9 cellular contexts compared by ENCODE assay signal in the genomic region with DNA sequence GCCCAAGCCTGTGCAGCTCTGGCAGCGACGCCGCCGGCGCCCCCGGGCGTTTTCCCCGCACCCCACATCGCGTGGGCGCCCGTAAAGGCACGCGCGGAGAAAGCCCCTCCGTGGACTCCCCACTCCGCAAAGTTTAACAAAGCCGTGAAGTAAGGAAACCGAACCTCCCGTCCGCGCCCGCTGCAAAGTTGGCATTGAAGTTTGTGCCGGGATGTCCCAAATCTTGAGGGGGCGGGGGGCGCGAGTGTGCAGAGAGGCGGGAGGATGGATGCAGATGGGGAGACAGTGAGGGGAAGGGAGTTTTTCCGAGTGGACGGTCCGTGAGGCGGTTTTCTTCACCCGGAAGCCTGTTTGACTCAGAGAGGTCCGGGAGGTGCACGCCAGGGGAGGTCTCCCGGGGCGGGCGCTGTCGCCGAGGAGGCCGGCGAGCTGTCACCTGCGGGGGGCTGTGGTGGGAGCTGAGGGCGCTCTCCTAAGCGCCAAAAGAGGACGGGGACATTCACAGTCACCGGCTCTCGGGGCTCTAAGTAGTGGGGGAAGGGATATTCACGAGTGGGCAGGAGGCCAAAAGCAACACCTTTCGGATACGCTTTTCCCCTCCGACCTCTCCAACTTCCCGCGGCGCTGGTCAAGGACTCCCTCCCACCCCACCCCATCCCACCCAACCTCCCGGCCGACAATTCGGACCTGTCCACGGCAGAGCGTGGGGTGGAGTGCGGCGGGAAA. TPM values are rescaled to one million over a fixed set of nuclear protein-coding genes. Genes with fewer than 3 reads are reported as not detected.
DNase-seq lines count a peak whose midpoint lies in the region; ATAC-seq and FAIRE-seq lines count a peak whose summit lies in the region.
"Had no signal": no experiment of that assay in that cellular context is flagged by ENCODE, and none has a peak within 500 bp of the region (broad histone marks: within the 10 kb centered on the region; RNA-seq: fewer than 3 reads in every experiment).

No MANE protein-coding gene starts in this region.

- H3K4me2 ChIP-seq in Karpas-422 (ENCODE audit: low read depth, low read length, poor library complexity, severe bottlenecking) = no peak overlapping the region

- H3K36me3 ChIP-seq in iPS DF 6.9 (ENCODE audit: control insufficient read depth, insufficient read depth, low read length) (no peaks in the 10 kb centered on the region), small intestine (ENCODE audit: control insufficient read depth in 2 of 2, insufficient read depth in 2 of 2, low read length in 2 of 2) (no peaks in the 10 kb centered on the region), Karpas-422 (ENCODE audit: insufficient read depth, low read length) (no peaks in the 10 kb centered on the region)

- H2AFZ ChIP-seq in Karpas-422 (ENCODE audit: low read length) = no peak overlapping the region

- H3K9me3 Mint-ChIP-seq in activated T-helper 1 cell treated with anti-CD3 and anti-CD28 coated beads, Interleukin-12 subunit alpha, Interleukin-12 subunit beta, Interleukin-2, Interleukin-4 antibody, amounts not matched to agents 30 ng/mL and 10 ng/mL and 1 ng/mL, durations not matched to agents 14 hours and 24 hours and 36 hours = no peaks in the 10 kb centered on the region

- intact Hi-C loops in activated T-helper 1 cell treated with anti-CD3 and anti-CD28 coated beads, Interleukin-12 subunit alpha, Interleukin-12 subunit beta, Interleukin-2, Interleukin-4 antibody, amounts not matched to agents 30 ng/mL and 10 ng/mL and 1 ng/mL, durations not matched to agents 14 hours and 24 hours and 36 hours (cut with micrococcal nuclease) = no loop called here

- peak; percentile 57 for DNase-seq in DMS 273 (lab: John Stamatoyannopoulos, UW; ENCODE audit: unreplicated experiment)
- no peak for DNase-seq in DMS 273 treated with DMSO at 0.1 percent for 48 hours (lab: John Stamatoyannopoulos, UW)
- no peak for DNase-seq in activated T-helper 1 cell treated with anti-CD3 and anti-CD28 coated beads, Interleukin-12 subunit alpha, Interleukin-12 subunit beta, Interleukin-2, Interleukin-4 antibody, amounts not matched to agents 30 ng/mL and 10 ng/mL and 1 ng/mL, durations not matched to agents 14 hours and 24 hours and 36 hours (ENCODE audit: low spot score)
- no peak for DNase-seq in iPS DF 6.9 (ENCODE audit: low read depth, low spot score)
- peak; percentile 20 for DNase-seq in small intestine
- no peak for DNase-seq in NCI-H2227 (lab: John Stamatoyannopoulos, UW; ENCODE audit: unreplicated experiment)
- DNase-seq in Karpas-422 = no peak

- no peaks in the 10 kb centered on the region; the same call in 1 of the 2 replicates for H3K4me1 ChIP-seq in iPS DF 6.9 (ENCODE audit: control insufficient read depth, insufficient read depth, low read length)
- H3K4me1 ChIP-seq in small intestine (ENCODE audit: control insufficient read depth in 2 of 2, insufficient read depth in 1 of 2, low read depth in 1 of 2, low read length in 1 of 2) = no peaks in the 10 kb centered on the region
- H3K4me1 ChIP-seq in Karpas-422 (ENCODE audit: low read length) = no peaks in the 10 kb centered on the region

- H3K27ac ChIP-seq in iPS DF 6.9 (ENCODE audit: low read length) = no peak overlapping the region
- H3K27ac ChIP-seq in small intestine (ENCODE audit: low read depth in 1 of 2, low read length in 1 of 2) = peak overlapping the region in 1 of 2 donors; percentile 79
- H3K27ac ChIP-seq in Karpas-422 (ENCODE audit: low read length) = no peak overlapping the region
- H3K27ac ChIP-seq: 22Rv1 had no signal

- no peak overlapping the region for H3K9ac ChIP-seq in Karpas-422 (ENCODE audit: low read length)

- no peaks in the 10 kb centered on the region for H4K20me1 ChIP-seq in Karpas-422 (ENCODE audit: insufficient read depth, low read depth, low read length)

- H3K4me3 Mint-ChIP-seq in activated T-helper 1 cell treated with anti-CD3 and anti-CD28 coated beads, Interleukin-12 subunit alpha, Interleukin-12 subunit beta, Interleukin-2, Interleukin-4 antibody, amounts not matched to agents 30 ng/mL and 10 ng/mL and 1 ng/mL, durations not matched to agents 14 hours and 24 hours and 36 hours = peak overlapping the region; percentile 53

- whole genome bisulfite sequencing in iPS DF 6.9 (ENCODE audit: insufficient coverage, insufficient read length) = no CpG with 5 or more reads among the region's 62 CpGs
- WGBS in small intestine, 3 donors = 1 to 3% (median 1%) methylated on average over 55 to 62 of the region's 62 CpGs

- peaks cover 7% of the 10 kb centered on the region for H3K4me1 Mint-ChIP-seq in activated T-helper 1 cell treated with anti-CD3 and anti-CD28 coated beads, Interleukin-12 subunit alpha, Interleukin-12 subunit beta, Interleukin-2, Interleukin-4 antibody, amounts not matched to agents 30 ng/mL and 10 ng/mL and 1 ng/mL, durations not matched to agents 14 hours and 24 hours and 36 hours (ENCODE audit: low read depth)

- H3K9me3 ChIP-seq in iPS DF 6.9 (ENCODE audit: control insufficient read depth, insufficient read depth, low read length) = no peaks in the 10 kb centered on the region
- H3K9me3 ChIP-seq in small intestine (ENCODE audit: control insufficient read depth, low read depth) = no peaks in the 10 kb centered on the region
- H3K9me3 ChIP-seq in Karpas-422 (ENCODE audit: low read length) = no peaks in the 10 kb centered on the region

- H3K36me3 Mint-ChIP-seq in activated T-helper 1 cell treated with anti-CD3 and anti-CD28 coated beads, Interleukin-12 subunit alpha, Interleukin-12 subunit beta, Interleukin-2, Interleukin-4 antibody, amounts not matched to agents 30 ng/mL and 10 ng/mL and 1 ng/mL, durations not matched to agents 14 hours and 24 hours and 36 hours (ENCODE audit: low read depth) = no peaks in the 10 kb centered on the region

- no peaks in the 10 kb centered on the region for H3K79me2 ChIP-seq in Karpas-422 (ENCODE audit: low read length)

- peaks cover 59% of the 10 kb centered on the region for H3K27me3 Mint-ChIP-seq in activated T-helper 1 cell treated with anti-CD3 and anti-CD28 coated beads, Interleukin-12 subunit alpha, Interleukin-12 subunit beta, Interleukin-2, Interleukin-4 antibody, amounts not matched to agents 30 ng/mL and 10 ng/mL and 1 ng/mL, durations not matched to agents 14 hours and 24 hours and 36 hours (ENCODE audit: insufficient read depth)

- FAIRE-seq in small intestine (lab: Jason Lieb, UNC) = no peak

- no peaks in the 10 kb centered on the region for H3K9me2 ChIP-seq in Karpas-422 (replicated peaks; ENCODE audit: insufficient read depth, low read length)

- peak overlapping the region; percentile 29; the same call in 1 of the 2 replicates for H3K4me3 ChIP-seq in iPS DF 6.9 (ENCODE audit: low read length)
- H3K4me3 ChIP-seq in small intestine (ENCODE audit: low read depth in 1 of 2, low read length in 2 of 2) = peak overlapping the region; percentile 51 to 87
- H3K4me3 ChIP-seq in Karpas-422 (ENCODE audit: low read length) = no peak overlapping the region

- ATAC-seq in HG02970 (IDR thresholded peaks at IDR 0.05; ENCODE audit: low FRiP score, unreplicated experiment) = no peak

- no peak overlapping the region for H3K27ac Mint-ChIP-seq in activated T-helper 1 cell treated with anti-CD3 and anti-CD28 coated beads, Interleukin-12 subunit alpha, Interleukin-12 subunit beta, Interleukin-2, Interleukin-4 antibody, amounts not matched to agents 30 ng/mL and 10 ng/mL and 1 ng/mL, durations not matched to agents 14 hours and 24 hours and 36 hours

- H3K27me3 ChIP-seq in iPS DF 6.9 (ENCODE audit: control insufficient read depth, insufficient read depth, low read length) (peaks cover 59% of the 10 kb centered on the region), small intestine (ENCODE audit: control insufficient read depth in 2 of 2, insufficient read depth in 2 of 2, low read length in 2 of 2) (no peaks in the 10 kb centered on the region), Karpas-422 (ENCODE audit: low read length) (no peaks in the 10 kb centered on the region)

RNA-seq across cellular contexts. Expression of a gene that starts 1.3 kb away (rescaled TPM):
- total RNA-seq in activated T-helper 1 cell treated with anti-CD3 and anti-CD28 coated beads, Interleukin-12 subunit alpha, Interleukin-12 subunit beta, Interleukin-2, Interleukin-4 antibody, amounts not matched to agents 30 ng/mL and 10 ng/mL and 1 ng/mL, durations not matched to agents 14 hours and 24 hours and 36 hours = 0.70 TPM in 1 of 2 replicates, not detected in the other
- 10 to 100 TPM in 1 of 3 donors, 1 to 10 TPM in 2; 2.2 to 39.2 (median 5.7) TPM for polyA plus RNA-seq in small intestine
- not detected in 2 replicates for total RNA-seq in Karpas-422 (2014; rRNA removed; shearing (Covaris generic); ENCODE audit: low replicate concordance)

Comparison
In these comparisons a context has a peak if more than half of its experiments do, and no peak if none do; other contexts are left out.
1. DNase-seq: peak in DMS 273 (single experiment) and small intestine (single experiment); none in DMS 273 treated with DMSO at 0.1 percent for 48 hours (single experiment), activated T-helper 1 cell treated with anti-CD3 and anti-CD28 coated beads, Interleukin-12 subunit alpha, Interleukin-12 subunit beta, Interleukin-2, Interleukin-4 antibody, amounts not matched to agents 30 ng/mL and 10 ng/mL and 1 ng/mL, durations not matched to agents 14 hours and 24 hours and 36 hours (single experiment), iPS DF 6.9 (single experiment), NCI-H2227 (single experiment) and Karpas-422 (single experiment).